Comparison of ENCODE assay signal across 8 cellular contexts in the genomic region with DNA sequence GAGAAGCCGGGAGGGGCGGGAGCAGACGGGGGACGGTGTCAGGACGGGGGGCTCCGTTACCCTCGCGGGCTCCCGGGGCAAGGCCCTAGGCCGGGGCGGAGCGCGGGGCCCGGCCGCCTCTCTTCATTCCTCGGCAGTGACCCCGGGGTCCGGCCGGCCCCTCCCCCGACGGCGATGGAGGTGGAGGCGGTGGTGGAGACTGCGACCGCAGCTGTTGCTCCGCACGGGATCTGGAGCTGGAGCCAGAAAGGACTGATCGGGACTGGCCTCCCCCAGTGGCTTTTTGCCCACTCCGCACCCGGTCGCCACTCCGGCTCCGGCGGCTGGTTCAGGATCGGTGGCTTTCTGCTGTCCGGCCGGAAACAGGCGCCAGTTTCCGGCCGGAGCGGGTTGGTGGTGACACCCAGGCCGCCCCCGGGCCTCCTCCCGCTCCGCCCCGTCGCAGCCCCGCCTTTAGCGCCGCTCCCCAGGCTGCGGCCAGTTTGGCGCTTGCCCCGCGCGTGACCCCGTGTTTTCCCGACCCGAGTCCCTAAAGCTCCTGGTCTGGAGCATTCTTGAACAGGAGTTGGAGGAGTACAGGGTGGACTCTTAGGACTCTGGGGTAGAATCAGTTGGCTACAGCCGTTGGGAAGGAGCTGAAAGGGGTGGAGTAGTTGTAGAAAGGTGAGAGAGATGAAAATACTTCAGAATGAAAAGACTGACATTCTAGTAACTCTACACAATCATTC. TPM values are rescaled to one million over a fixed set of nuclear protein-coding genes. Genes with fewer than 3 reads are reported as not detected.
A peak's percentile ranks its signal among the peaks of the same experiment; 100 is the strongest.
DNase-seq lines count a peak whose midpoint lies in the region; ATAC-seq, FAIRE-seq and TF ChIP-seq lines count a peak whose summit lies in the region.

OTUD7B (minus strand) TSS at position 339 of the 728 bp plus-strand sequence. CDS start 33,216 bp downstream, outside the sequence.

- H3K4me1 Mint-ChIP-seq in WTC11: peaks cover 22% of the 10 kb centered on the region
- peaks cover 28 to 43% of the 10 kb centered on the region in 2 donors for H3K4me1 Mint-ChIP-seq in immature natural killer cell

- peaks cover 26% of the 10 kb centered on the region for H3K4me1 ChIP-seq in smooth muscle cell (ENCODE audit: low read depth)

- no peak for FAIRE-seq in bronchial epithelial cell (lab: Jason Lieb, UNC)

- peaks cover 5% of the 10 kb centered on the region for H3F3A ChIP-seq in smooth muscle cell (ENCODE audit: low read depth)

- peak within 1 kb of the TSS; percentile 100 for H3K27ac ChIP-seq in smooth muscle cell (ENCODE audit: low read depth)

- H3K9me3 Mint-ChIP-seq in WTC11: no peaks in the 10 kb centered on the region
- no peaks in the 10 kb centered on the region for H3K9me3 Mint-ChIP-seq in immature natural killer cell

- no peaks in the 10 kb centered on the region for H3K27me3 Mint-ChIP-seq in WTC11 (ENCODE audit: low read depth)
- peaks cover under 1 to 4% (median 3%) of the 10 kb centered on the region in 3 donors for H3K27me3 Mint-ChIP-seq in immature natural killer cell (ENCODE audit: low read depth in 3 of 3)

- WGBS in smooth muscle cell (ENCODE audit: low lambda C conversion rate): 2% methylated on average over 24 of the region's 59 CpGs

- CTCF ChIA-PET in WTC11 (lab: Charles Lee): interaction anchor here (1.3 to 3.3 kb wide), 4 partner anchors 40 to 528 kb away, joined by 3 to 11 read pairs (median 6); no protein-coding TSS in a partner anchor

- POLR2A ChIA-PET in WTC11 (lab: Charles Lee): interaction anchor here (0.6 to 2.6 kb wide), 7 partner anchors 14 to 124 kb away, joined by 3 to 27 read pairs (median 6); partner anchors contain the start of gene VPS45

- ATAC-seq in GM18519 (IDR thresholded peaks at IDR 0.05; ENCODE audit: low FRiP score, unreplicated experiment) (peak; percentile 57), HG03025 (IDR thresholded peaks at IDR 0.05; ENCODE audit: low FRiP score, unreplicated experiment) (peak; percentile 75), WTC11 (peak; percentile 86), HG03469 (IDR thresholded peaks at IDR 0.05; ENCODE audit: unreplicated experiment) (no peak)

- H3K27me3 ChIP-seq in bronchial epithelial cell (ENCODE audit: control insufficient read depth, insufficient read depth, low read length) (no peaks in the 10 kb centered on the region), smooth muscle cell (ENCODE audit: low read depth) (no peaks in the 10 kb centered on the region)

- peaks cover 37% of the 10 kb centered on the region for H3K79me2 ChIP-seq in smooth muscle cell (ENCODE audit: low read depth)

- peak within 1 kb of the TSS; percentile 94 for H2AFZ ChIP-seq in smooth muscle cell (ENCODE audit: low read depth)

- peaks cover 2% of the 10 kb centered on the region for H3K36me3 ChIP-seq in bronchial epithelial cell (ENCODE audit: control insufficient read depth, insufficient read depth, low read length)
- H3K36me3 ChIP-seq in smooth muscle cell (ENCODE audit: low read depth): no peaks in the 10 kb centered on the region

- H4K20me1 ChIP-seq in smooth muscle cell (ENCODE audit: low read depth): peaks cover 39% of the 10 kb centered on the region

- peak within 1 kb of the TSS; percentile 89 for H3K4me3 ChIP-seq in bronchial epithelial cell (ENCODE audit: low read depth, low read length)
- peak within 1 kb of the TSS; percentile 98 for H3K4me3 ChIP-seq in smooth muscle cell

- H3K4me3 Mint-ChIP-seq in WTC11 (peak within 1 kb of the TSS; percentile 94), immature natural killer cell (peak within 1 kb of the TSS; percentile 88 to 99 (median 98))

- peak within 1 kb of the TSS; percentile 99 for H3K4me2 ChIP-seq in smooth muscle cell

- no peaks in the 10 kb centered on the region for H3K9me3 ChIP-seq in smooth muscle cell (replicated peaks; ENCODE audit: low read depth)

- TF ChIP-seq CTCF in WTC11 (IDR thresholded peaks at IDR 0.05): no peak
- peak; percentile 2 for TF ChIP-seq CTCF in bronchial epithelial cell (IDR thresholded peaks at IDR 0.05; ENCODE audit: insufficient read depth, low read length, severe bottlenecking)
- TF ChIP-seq CTCF in smooth muscle cell (IDR thresholded peaks at IDR 0.05; ENCODE audit: borderline replicate concordance, insufficient read depth, poor library complexity, severe bottlenecking): no peak

- DNase-seq in NCI-H2107 treated with DMSO at 0.1 percent for 48 hours (lab: John Stamatoyannopoulos, UW; ENCODE audit: unreplicated experiment) (peak; percentile 69), WTC11 (ENCODE audit: low spot score) (peak; percentile 86), bronchial epithelial cell (ENCODE audit: low read depth) (no peak), immature natural killer cell (peak; percentile 66 to 70 (median 67)), smooth muscle cell (lab: John Stamatoyannopoulos, UW; ENCODE audit: unreplicated experiment) (peak; percentile 69)

- peak within 1 kb of the TSS; percentile 100 for H3K9ac ChIP-seq in smooth muscle cell (ENCODE audit: low read depth)

- H3K27ac Mint-ChIP-seq in WTC11 (peak within 1 kb of the TSS; percentile 98), immature natural killer cell (peak within 1 kb of the TSS; percentile 83 to 98 (median 92))

- H3K36me3 Mint-ChIP-seq in WTC11: no peaks in the 10 kb centered on the region
- H3K36me3 Mint-ChIP-seq in immature natural killer cell: no peaks in the 10 kb centered on the region

TF ChIP-seq in WTC11, 78 proteins besides CTCF, POLR2A, EP300 and RAD21 (continues in another document):
- TF ChIP-seq ZNF219 (CRISPR knock-in tag; IDR thresholded peaks at IDR 0.05; ENCODE audit: borderline replicate concordance) (no peak), HMGA2 (CRISPR knock-in tag; IDR thresholded peaks at IDR 0.05) (no peak), HMGXB4 (CRISPR knock-in tag; IDR thresholded peaks at IDR 0.05) (peak; percentile 82), CREB1 (CRISPR knock-in tag; IDR thresholded peaks at IDR 0.05) (no peak), ZNF416 (CRISPR knock-in tag; IDR thresholded peaks at IDR 0.05) (0 out of 2 replicates have a peak, but pooled peaks have one; percentile 25), SOX15 (CRISPR knock-in tag; IDR thresholded peaks at IDR 0.05) (no peak), ATF3 (CRISPR knock-in tag; conservative IDR thresholded peaks at IDR 0.05) (no peak), ELF4 (CRISPR knock-in tag; IDR thresholded peaks at IDR 0.05; ENCODE audit: low read depth) (0 out of 2 replicates have a peak, but pooled peaks have one; percentile 34), ATF1 (CRISPR knock-in tag; IDR thresholded peaks at IDR 0.05) (no peak), ESRRA (CRISPR knock-in tag; IDR thresholded peaks at IDR 0.05; ENCODE audit: borderline replicate concordance) (no peak), ZNF281 (CRISPR knock-in tag; IDR thresholded peaks at IDR 0.05) (no peak)
- TF ChIP-seq, protein P1, sequence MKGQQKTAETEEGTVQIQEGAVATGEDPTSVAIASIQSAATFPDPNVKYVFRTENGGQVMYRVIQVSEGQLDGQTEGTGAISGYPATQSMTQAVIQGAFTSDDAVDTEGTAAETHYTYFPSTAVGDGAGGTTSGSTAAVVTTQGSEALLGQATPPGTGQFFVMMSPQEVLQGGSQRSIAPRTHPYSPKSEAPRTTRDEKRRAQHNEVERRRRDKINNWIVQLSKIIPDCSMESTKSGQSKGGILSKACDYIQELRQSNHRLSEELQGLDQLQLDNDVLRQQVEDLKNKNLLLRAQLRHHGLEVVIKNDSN (CRISPR knock-in tag; IDR thresholded peaks at IDR 0.05): no peak

RNA-seq across cellular contexts. Expression of gene OTUD7B, which starts in this region (rescaled TPM):
- total RNA-seq in WTC11 (2021): 19.4 to 21.0 TPM (median 19.5 TPM) in 3 replicates
- total RNA-seq in bronchial epithelial cell: 15.3 and 19.2 TPM in 2 replicates
- polyA plus RNA-seq in immature natural killer cell: 1 to 10 TPM in 1 of 3 donors, under 1 TPM in 2; 0.24 to 4.3 (median 0.54) TPM
- 10.8 and 16.1 TPM in 2 replicates for total RNA-seq in smooth muscle cell
- 1.9 and 2.7 TPM in 2 replicates for polyA plus RNA-seq in smooth muscle cell
